ENCODE assay signal across 17 cellular contexts in genomic region chr5:163759000-163759730, GRCh38.
"Had no signal": no experiment of that assay in that cellular context is flagged by ENCODE, and none has a peak within 500 bp of the region (broad histone marks: within the 10 kb centered on the region; RNA-seq: fewer than 3 reads in every experiment).

No MANE protein-coding gene starts in this region.

- H3K27me3 Mint-ChIP-seq: dendritic cell treated with granulocyte-macrophage colony-stimulating factor and Interleukin-4, amounts not matched to agents 40 ng/mL and 50 ng/mL, for 4 days; stimulated activated naive CD8-positive, alpha-beta T cell treated with anti-CD3 and anti-CD28 coated beads, Interleukin-15, Interleukin-2, amounts not matched to agents 100 ng/mL and 50 ng/mL, for 24 hours had no signal

- H3K4me3 ChIP-seq: heart left ventricle, mucosa of descending colon, neural progenitor cell, ovary, tibial artery, upper lobe of left lung, uterus had no signal

- DNase-seq: heart left ventricle; hippocampal formation; kidney glomerular epithelial cell; mammary epithelial cell; mucosa of descending colon; natural killer cell; nucleus accumbens; ovary; right cardiac atrium; small intestine; stimulated activated CD4-positive, alpha-beta T cell treated with anti-CD3 and anti-CD28 coated beads, Interleukin-12 subunit alpha, Interleukin-12 subunit beta, amount 100 ng/mL, for 4 hours; tibial artery; upper lobe of left lung; uterus had no signal

- H3K9me3 Mint-ChIP-seq: neural progenitor cell had no signal

- H3K4me2 ChIP-seq: neural progenitor cell had no signal

- H3K36me3 Mint-ChIP-seq: natural killer cell, neural progenitor cell had no signal

- ATAC-seq: heart left ventricle, mucosa of descending colon, natural killer cell, right cardiac atrium had no signal

- H3K27me3 ChIP-seq: heart left ventricle, neural progenitor cell, ovary, tibial artery, upper lobe of left lung, uterus had no signal

- H3K9ac ChIP-seq: neural progenitor cell had no signal

- H3K27ac Mint-ChIP-seq: dendritic cell treated with granulocyte-macrophage colony-stimulating factor and Interleukin-4, amounts not matched to agents 40 ng/mL and 50 ng/mL, for 4 days; neural progenitor cell; stimulated activated naive CD8-positive, alpha-beta T cell treated with anti-CD3 and anti-CD28 coated beads, Interleukin-15, Interleukin-2, amounts not matched to agents 100 ng/mL and 50 ng/mL, for 24 hours had no signal

- H3K36me3 ChIP-seq: heart left ventricle, neural progenitor cell, ovary, tibial artery, upper lobe of left lung, uterus had no signal

- H3K27ac ChIP-seq: heart left ventricle, neural progenitor cell, ovary, tibial artery, upper lobe of left lung, uterus had no signal

- H3K9me3 ChIP-seq: heart left ventricle, mucosa of descending colon, ovary, tibial artery, upper lobe of left lung, uterus had no signal

- H3K4me3 Mint-ChIP-seq: dendritic cell treated with granulocyte-macrophage colony-stimulating factor and Interleukin-4, amounts not matched to agents 40 ng/mL and 50 ng/mL, for 4 days; neural progenitor cell; stimulated activated naive CD8-positive, alpha-beta T cell treated with anti-CD3 and anti-CD28 coated beads, Interleukin-15, Interleukin-2, amounts not matched to agents 100 ng/mL and 50 ng/mL, for 24 hours had no signal

- H2AFZ ChIP-seq: neural progenitor cell had no signal

- H3K4me1 ChIP-seq: heart left ventricle, neural progenitor cell, tibial artery, uterus had no signal
